Comparison of ENCODE assay signal across 1 cellular context in genomic region chr1:230127105-230128054, GRCh38.
TF ChIP-seq lines count a peak whose summit lies in the region.

No MANE protein-coding gene starts in this region.

TF ChIP-seq in K562, 482 proteins besides CTCF, POLR2A, EP300 and RAD21 (continued from another document and continues in another):
- TF ChIP-seq ZNF518B (CRISPR knock-in tag; IDR thresholded peaks at IDR 0.05) (no peak), LARP7 (IDR thresholded peaks at IDR 0.05) (no peak), ZEB2 (IDR thresholded peaks at IDR 0.05) (peak; percentile 65; the same call in 1 of the 2 replicates), ZNF197 (CRISPR knock-in tag; IDR thresholded peaks at IDR 0.05; ENCODE audit: low read depth) (peak; percentile 20), E2F3 (CRISPR knock-in tag; IDR thresholded peaks at IDR 0.05) (no peak), CBX8 (IDR thresholded peaks at IDR 0.05; ENCODE audit: borderline replicate concordance, extremely low read depth, low read depth, low read length, poor library complexity, severe bottlenecking) (no peak), DIDO1 (tag; IDR thresholded peaks at IDR 0.05; ENCODE audit: low read depth) (no peak), SLC30A9 (CRISPR knock-in tag; IDR thresholded peaks at IDR 0.05) (no peak), CBFB (CRISPR knock-in tag; IDR thresholded peaks at IDR 0.05) (no peak), ZNF23 (CRISPR knock-in tag; IDR thresholded peaks at IDR 0.05) (no peak; the same call in 1 of the 2 replicates), ZNF583 (CRISPR knock-in tag; IDR thresholded peaks at IDR 0.05) (no peak), RBM22 (IDR thresholded peaks at IDR 0.05; ENCODE audit: low read depth, low read length, poor library complexity, severe bottlenecking) (no peak), EP400 (IDR thresholded peaks at IDR 0.05) (peak; percentile 75), KAT8 (IDR thresholded peaks at IDR 0.05; ENCODE audit: low read depth) (no peak), KDM1A (IDR thresholded peaks at IDR 0.05) (peak; percentile 98), FOSL1 (tag; conservative IDR thresholded peaks at IDR 0.05) (peak; percentile 84), HLTF (IDR thresholded peaks at IDR 0.05) (no peak; the same call in 1 of the 2 replicates), HMGN3 (IDR thresholded peaks at IDR 0.05; ENCODE audit: borderline replicate concordance, extremely low read depth, insufficient read length, low read depth, low read length) (peak; percentile 82), ZBTB11 (CRISPR knock-in tag; IDR thresholded peaks at IDR 0.05) (peak in 1 of 3 experiments; percentile 80; a peak in 2 of 6 replicates), GATAD2B (IDR thresholded peaks at IDR 0.05; ENCODE audit: borderline replicate concordance) (0 out of 2 replicates have a peak, but pooled peaks have one; percentile 53), ESRRB (CRISPR knock-in tag; IDR thresholded peaks at IDR 0.05; ENCODE audit: borderline replicate concordance) (no peak), ZBTB49 (CRISPR knock-in tag; IDR thresholded peaks at IDR 0.05; ENCODE audit: borderline replicate concordance) (no peak), ZNF347 (CRISPR knock-in tag; IDR thresholded peaks at IDR 0.05; ENCODE audit: low read depth) (no peak), ZNF79 (CRISPR knock-in tag; IDR thresholded peaks at IDR 0.05; ENCODE audit: low read depth) (no peak), L3MBTL2 (IDR thresholded peaks at IDR 0.05) (peak; percentile 77), RBBP5 (IDR thresholded peaks at IDR 0.05; ENCODE audit: borderline replicate concordance, insufficient read depth, low read length, poor library complexity, severe bottlenecking) (peak; percentile 60), PURB (CRISPR knock-in tag; IDR thresholded peaks at IDR 0.05; ENCODE audit: low read depth) (no peak), NR2C2 (CRISPR knock-in tag; IDR thresholded peaks at IDR 0.05) (no peak), NR2C2 (tag; IDR thresholded peaks at IDR 0.05) (peak; percentile 64), NELFE (IDR thresholded peaks at IDR 0.05; ENCODE audit: insufficient read depth, insufficient read length) (no peak), ZNF263 (CRISPR knock-in tag; IDR thresholded peaks at IDR 0.05; ENCODE audit: borderline replicate concordance) (peak; percentile 82; the same call in 1 of the 2 replicates), HCFC1 (IDR thresholded peaks at IDR 0.05; ENCODE audit: low read depth, low read length) (peak; percentile 32; the same call in 1 of the 2 replicates), HNRNPLL (IDR thresholded peaks at IDR 0.05; ENCODE audit: low read depth, low read length, poor library complexity, severe bottlenecking) (peak; percentile 12), U2AF1 (optimal IDR thresholded peaks at IDR 0.05; ENCODE audit: low read depth, low read length) (no peak), ZNF212 (CRISPR knock-in tag; IDR thresholded peaks at IDR 0.05) (no peak), THAP12 (CRISPR knock-in tag; IDR thresholded peaks at IDR 0.05) (no peak), MTA1 (IDR thresholded peaks at IDR 0.05; ENCODE audit: borderline replicate concordance) (peak; percentile 63), SP1 (CRISPR knock-in tag; IDR thresholded peaks at IDR 0.05) (no peak; the same call in 1 of the 2 replicates), ZNF668 (CRISPR knock-in tag; IDR thresholded peaks at IDR 0.05) (peak; percentile 59; the same call in 1 of the 2 replicates), SMAD1 (IDR thresholded peaks at IDR 0.05; ENCODE audit: low read depth, low read length, partially characterized antibody) (peak; percentile 56), ILF3 (IDR thresholded peaks at IDR 0.05; ENCODE audit: borderline replicate concordance) (no peak), CBX1 (IDR thresholded peaks at IDR 0.05; ENCODE audit: low read depth) (0 out of 2 replicates have a peak, but pooled peaks have one; percentile 41), CCAR2 (IDR thresholded peaks at IDR 0.05; ENCODE audit: low read depth, low read length) (no peak), CBX3 (IDR thresholded peaks at IDR 0.05; ENCODE audit: borderline replicate concordance in 1 of 2, low read length in 2 of 2) (0 out of 3 replicates have a peak, but pooled peaks of 1 of the 2 experiments have one; percentile 62)
- TF ChIP-seq, protein P1, sequence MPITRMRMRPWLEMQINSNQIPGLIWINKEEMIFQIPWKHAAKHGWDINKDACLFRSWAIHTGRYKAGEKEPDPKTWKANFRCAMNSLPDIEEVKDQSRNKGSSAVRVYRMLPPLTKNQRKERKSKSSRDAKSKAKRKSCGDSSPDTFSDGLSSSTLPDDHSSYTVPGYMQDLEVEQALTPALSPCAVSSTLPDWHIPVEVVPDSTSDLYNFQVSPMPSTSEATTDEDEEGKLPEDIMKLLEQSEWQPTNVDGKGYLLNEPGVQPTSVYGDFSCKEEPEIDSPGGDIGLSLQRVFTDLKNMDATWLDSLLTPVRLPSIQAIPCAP (CRISPR knock-in tag; IDR thresholded peaks at IDR 0.05; ENCODE audit: borderline replicate concordance), result no peak
- TF ChIP-seq, protein P2, sequence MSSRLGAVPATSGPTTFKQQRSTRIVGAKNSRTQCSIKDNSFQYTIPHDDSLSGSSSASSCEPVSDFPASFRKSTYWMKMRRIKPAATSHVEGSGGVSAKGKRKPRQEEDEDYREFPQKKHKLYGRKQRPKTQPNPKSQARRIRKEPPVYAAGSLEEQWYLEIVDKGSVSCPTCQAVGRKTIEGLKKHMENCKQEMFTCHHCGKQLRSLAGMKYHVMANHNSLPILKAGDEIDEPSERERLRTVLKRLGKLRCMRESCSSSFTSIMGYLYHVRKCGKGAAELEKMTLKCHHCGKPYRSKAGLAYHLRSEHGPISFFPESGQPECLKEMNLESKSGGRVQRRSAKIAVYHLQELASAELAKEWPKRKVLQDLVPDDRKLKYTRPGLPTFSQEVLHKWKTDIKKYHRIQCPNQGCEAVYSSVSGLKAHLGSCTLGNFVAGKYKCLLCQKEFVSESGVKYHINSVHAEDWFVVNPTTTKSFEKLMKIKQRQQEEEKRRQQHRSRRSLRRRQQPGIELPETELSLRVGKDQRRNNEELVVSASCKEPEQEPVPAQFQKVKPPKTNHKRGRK (tag; IDR thresholded peaks at IDR 0.05), result no peak
- TF ChIP-seq, protein P3, sequence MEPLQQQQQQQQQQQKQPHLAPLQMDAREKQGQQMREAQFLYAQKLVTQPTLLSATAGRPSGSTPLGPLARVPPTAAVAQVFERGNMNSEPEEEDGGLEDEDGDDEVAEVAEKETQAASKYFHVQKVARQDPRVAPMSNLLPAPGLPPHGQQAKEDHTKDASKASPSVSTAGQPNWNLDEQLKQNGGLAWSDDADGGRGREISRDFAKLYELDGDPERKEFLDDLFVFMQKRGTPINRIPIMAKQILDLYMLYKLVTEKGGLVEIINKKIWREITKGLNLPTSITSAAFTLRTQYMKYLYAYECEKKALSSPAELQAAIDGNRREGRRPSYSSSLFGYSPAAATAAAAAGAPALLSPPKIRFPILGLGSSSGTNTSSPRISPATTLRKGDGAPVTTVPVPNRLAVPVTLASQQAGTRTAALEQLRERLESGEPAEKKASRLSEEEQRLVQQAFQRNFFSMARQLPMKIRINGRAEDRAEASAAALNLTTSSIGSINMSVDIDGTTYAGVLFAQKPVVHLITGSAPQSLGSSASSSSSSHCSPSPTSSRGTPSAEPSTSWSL (CRISPR knock-in tag; IDR thresholded peaks at IDR 0.05; ENCODE audit: borderline replicate concordance), result no peak
- TF ChIP-seq, protein P4, sequence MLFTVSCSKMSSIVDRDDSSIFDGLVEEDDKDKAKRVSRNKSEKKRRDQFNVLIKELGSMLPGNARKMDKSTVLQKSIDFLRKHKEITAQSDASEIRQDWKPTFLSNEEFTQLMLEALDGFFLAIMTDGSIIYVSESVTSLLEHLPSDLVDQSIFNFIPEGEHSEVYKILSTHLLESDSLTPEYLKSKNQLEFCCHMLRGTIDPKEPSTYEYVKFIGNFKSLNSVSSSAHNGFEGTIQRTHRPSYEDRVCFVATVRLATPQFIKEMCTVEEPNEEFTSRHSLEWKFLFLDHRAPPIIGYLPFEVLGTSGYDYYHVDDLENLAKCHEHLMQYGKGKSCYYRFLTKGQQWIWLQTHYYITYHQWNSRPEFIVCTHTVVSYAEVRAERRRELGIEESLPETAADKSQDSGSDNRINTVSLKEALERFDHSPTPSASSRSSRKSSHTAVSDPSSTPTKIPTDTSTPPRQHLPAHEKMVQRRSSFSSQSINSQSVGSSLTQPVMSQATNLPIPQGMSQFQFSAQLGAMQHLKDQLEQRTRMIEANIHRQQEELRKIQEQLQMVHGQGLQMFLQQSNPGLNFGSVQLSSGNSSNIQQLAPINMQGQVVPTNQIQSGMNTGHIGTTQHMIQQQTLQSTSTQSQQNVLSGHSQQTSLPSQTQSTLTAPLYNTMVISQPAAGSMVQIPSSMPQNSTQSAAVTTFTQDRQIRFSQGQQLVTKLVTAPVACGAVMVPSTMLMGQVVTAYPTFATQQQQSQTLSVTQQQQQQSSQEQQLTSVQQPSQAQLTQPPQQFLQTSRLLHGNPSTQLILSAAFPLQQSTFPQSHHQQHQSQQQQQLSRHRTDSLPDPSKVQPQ (CRISPR knock-in tag; IDR thresholded peaks at IDR 0.05; ENCODE audit: borderline replicate concordance), result no peak; the same call in 1 of the 2 replicates
